18 cellular contexts compared by ENCODE assay signal in the genomic region with DNA sequence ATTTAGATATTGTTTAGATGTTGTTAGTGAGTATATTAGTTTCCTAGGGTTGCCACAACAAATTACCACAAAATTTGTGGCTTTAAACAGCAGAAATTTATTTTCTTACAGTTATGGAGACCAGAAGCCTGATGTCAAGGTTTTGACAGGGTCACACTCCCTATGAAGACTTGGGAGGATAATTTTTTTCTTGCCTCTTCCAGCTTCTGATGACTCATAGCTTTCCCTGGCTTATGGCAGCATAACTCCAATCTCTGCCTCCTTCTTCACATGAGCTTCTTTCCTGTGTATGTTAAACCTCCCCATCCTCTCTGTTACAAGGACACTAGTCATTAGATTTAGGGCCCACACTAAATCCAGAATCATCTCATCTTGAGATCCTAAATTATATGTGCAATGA. TPM values are rescaled to one million over a fixed set of nuclear protein-coding genes. Genes with fewer than 3 reads are reported as not detected.
DNase-seq lines count a peak whose midpoint lies in the region; ATAC-seq, FAIRE-seq and TF ChIP-seq lines count a peak whose summit lies in the region.
"Had no signal": no experiment of that assay in that cellular context is flagged by ENCODE, and none has a peak within 500 bp of the region (broad histone marks: within the 10 kb centered on the region; RNA-seq: fewer than 3 reads in every experiment).

No MANE protein-coding gene starts in this region.

- H3K9me3 ChIP-seq in stomach, result no peaks in the 10 kb centered on the region

- H3K27ac ChIP-seq in stomach, result peak overlapping the region in 3 of 5 donors; percentile 42 to 52 (median 48)

- ATAC-seq in naive thymus-derived CD8-positive, alpha-beta T cell, result no peak
- ATAC-seq in HG03442 (IDR thresholded peaks at IDR 0.05; ENCODE audit: unreplicated experiment), result no peak
- ATAC-seq: HCT116, Right ventricle myocardium inferior had no signal

- in situ Hi-C loops in astrocyte of the spinal cord (cut with HindIII; ENCODE audit: low sequenced_read_pairs), result no loop called here

- no peak for TF ChIP-seq CTCF in astrocyte of the spinal cord (IDR thresholded peaks at IDR 0.05; ENCODE audit: low read depth, low read length)
- no peak for TF ChIP-seq CTCF in fibroblast of villous mesenchyme (IDR thresholded peaks at IDR 0.05; ENCODE audit: insufficient read depth, low read depth, low read length)
- no peak for TF ChIP-seq CTCF in stomach (IDR thresholded peaks at IDR 0.05)

- FAIRE-seq in H54 (lab: Jason Lieb, UNC), result peak; percentile 71
- FAIRE-seq: frontal cortex had no signal

- H3K27ac Mint-ChIP-seq in naive thymus-derived CD8-positive, alpha-beta T cell, result no peak overlapping the region
- H3K27ac Mint-ChIP-seq: activated T-cell treated with anti-CD3 and anti-CD28 coated beads, Interleukin-2, amount 50 U/mL, for 24 hours; stimulated activated naive CD8-positive, alpha-beta T cell treated with anti-CD3 and anti-CD28 coated beads, Interleukin-15, Interleukin-2, amounts not matched to agents 100 ng/mL and 50 ng/mL, for 24 hours had no signal

- no peaks in the 10 kb centered on the region for H3K36me3 Mint-ChIP-seq in naive thymus-derived CD8-positive, alpha-beta T cell

- TF ChIP-seq POLR2A in H54 (IDR thresholded peaks at IDR 0.05; ENCODE audit: low read depth, low read length) (no peak), stomach (IDR thresholded peaks at IDR 0.05) (no peak)

- no peak for DNase-seq in H54 (ENCODE audit: insufficient read length, low spot score)
- peak; percentile 39 for DNase-seq in astrocyte of the spinal cord (ENCODE audit: low read depth, low spot score)
- peak; percentile 55 for DNase-seq in fibroblast of villous mesenchyme (ENCODE audit: low read depth)
- no peak for DNase-seq in stomach
- no peak for DNase-seq in LoVo (ENCODE audit: low spot score)
- DNase-seq in naive thymus-derived CD8-positive, alpha-beta T cell, result no peak
- DNase-seq in NCI-H748 (lab: John Stamatoyannopoulos, UW; ENCODE audit: unreplicated experiment), result no peak
- DNase-seq: activated CD4-positive, alpha-beta T cell treated with anti-CD3 and anti-CD28 coated beads, Interleukin-2, amount 50 U/mL, for 1 hour; activated T-cell treated with anti-CD3 and anti-CD28 coated beads, Interleukin-2, amount 50 U/mL, for 24 hours; AML-193; midbrain; NCI-H2029 treated with DMSO at 0.1 percent for 48 hours; occipital lobe had no signal

- no peaks in the 10 kb centered on the region for H3K9me3 Mint-ChIP-seq in naive thymus-derived CD8-positive, alpha-beta T cell
- H3K9me3 Mint-ChIP-seq: activated T-cell treated with anti-CD3 and anti-CD28 coated beads, Interleukin-2, amount 50 U/mL, for 24 hours; stimulated activated naive CD8-positive, alpha-beta T cell treated with anti-CD3 and anti-CD28 coated beads, Interleukin-15, Interleukin-2, amounts not matched to agents 100 ng/mL and 50 ng/mL, for 24 hours had no signal

- H3K4me3 ChIP-seq in astrocyte of the spinal cord (ENCODE audit: low read depth, low read length) (no peak overlapping the region), fibroblast of villous mesenchyme (ENCODE audit: low read depth, low read length) (no peak overlapping the region), stomach (no peak overlapping the region)

- H3K27me3 Mint-ChIP-seq in naive thymus-derived CD8-positive, alpha-beta T cell, result peaks cover 0 to 1% (median 0%) of the 10 kb centered on the region in 5 donors
- H3K27me3 Mint-ChIP-seq: stimulated activated naive CD8-positive, alpha-beta T cell treated with anti-CD3 and anti-CD28 coated beads, Interleukin-15, Interleukin-2, amounts not matched to agents 100 ng/mL and 50 ng/mL, for 24 hours had no signal

- no peak for TF ChIP-seq EP300 in stomach (IDR thresholded peaks at IDR 0.05)

- no peaks in the 10 kb centered on the region for H3K36me3 ChIP-seq in stomach

- H3K4me3 Mint-ChIP-seq in naive thymus-derived CD8-positive, alpha-beta T cell, result no peak overlapping the region
- H3K4me3 Mint-ChIP-seq: activated T-cell treated with anti-CD3 and anti-CD28 coated beads, Interleukin-2, amount 50 U/mL, for 24 hours; stimulated activated naive CD8-positive, alpha-beta T cell treated with anti-CD3 and anti-CD28 coated beads, Interleukin-15, Interleukin-2, amounts not matched to agents 100 ng/mL and 50 ng/mL, for 24 hours had no signal

- no peaks in the 10 kb centered on the region for H3K27me3 ChIP-seq in stomach

- intact Hi-C loops in stomach (cut with DNase I; ENCODE audit: low total_unique reads), result no loop called here

- POLR2A ChIA-PET in naive thymus-derived CD8-positive, alpha-beta T cell (lab: Charles Lee), result no interaction called here

- no peaks in the 10 kb centered on the region for H3K4me1 Mint-ChIP-seq in naive thymus-derived CD8-positive, alpha-beta T cell

- H3K4me1 ChIP-seq in stomach, result no peaks in the 10 kb centered on the region

RNA-seq across cellular contexts. Expression of a gene that starts 20.9 kb away (rescaled TPM):
- 0.32 and 0.43 TPM in 2 replicates for total RNA-seq in fibroblast of villous mesenchyme
- under 1 TPM in 2 of 5 donors, not detected in 3; 0.58 to 0.73 TPM for total RNA-seq in stomach
- polyA plus RNA-seq in stomach, result under 1 TPM; 0.19 to 0.98 (median 0.61) TPM
- not detected for total RNA-seq in naive thymus-derived CD8-positive, alpha-beta T cell
- polyA plus RNA-seq in naive thymus-derived CD8-positive, alpha-beta T cell, result under 1 TPM in 1 of 3 donors, not detected in 2; 0.15 TPM
- total RNA-seq: Right ventricle myocardium inferior had no signal

RNA-seq across cellular contexts. Expression of a gene that starts 45.2 kb away (rescaled TPM):
- total RNA-seq in fibroblast of villous mesenchyme (41.6 and 45.3 TPM in 2 replicates), stomach (100 to 1,000 TPM in 2 of 5 donors, 10 to 100 TPM in 2, 1 to 10 TPM in 1; 5.8 to 247 (median 59.8) TPM)
- polyA plus RNA-seq in stomach, result 100 to 1,000 TPM; 174 to 247 (median 186) TPM
- total RNA-seq in naive thymus-derived CD8-positive, alpha-beta T cell, result 10 to 100 TPM; 15.9 to 17.2 TPM
- polyA plus RNA-seq in naive thymus-derived CD8-positive, alpha-beta T cell, result 10 to 100 TPM; 16.5 to 28.0 (median 20.8) TPM

Comparison
In these comparisons a context has a peak if more than half of its experiments do, and no peak if none do; other contexts are left out.
1. DNase-seq: peak in astrocyte of the spinal cord (single experiment) and fibroblast of villous mesenchyme (single experiment); none in H54 (single experiment), stomach (single experiment), LoVo (single experiment), naive thymus-derived CD8-positive, alpha-beta T cell (0 of 10) and NCI-H748 (single experiment).